18 cellular contexts compared by ENCODE assay signal in genomic region chr4:66571145-66571544, GRCh38.
DNase-seq lines count a peak whose midpoint lies in the region; ATAC-seq, FAIRE-seq and TF ChIP-seq lines count a peak whose summit lies in the region.
"Had no signal": no experiment of that assay in that cellular context is flagged by ENCODE, and none has a peak within 500 bp of the region (broad histone marks: within the 10 kb centered on the region; RNA-seq: fewer than 3 reads in every experiment).

No MANE protein-coding gene starts in this region.

- H3K9me3 ChIP-seq in HepG2 (ENCODE audit: low read length) (no peaks in the 10 kb centered on the region), right lobe of liver (no peaks in the 10 kb centered on the region), Panc1 (ENCODE audit: control insufficient read depth, insufficient read depth, low read depth, low read length) (no peaks in the 10 kb centered on the region)

- no TSS peak for BruUV-seq in HepG2 (replicated peaks; lab: Mats Ljungman, UMichigan)
- no TSS peak for BruUV-seq in Panc1 (replicated peaks; lab: Mats Ljungman, UMichigan)

- H3K4me1 ChIP-seq in HepG2 (ENCODE audit: insufficient read depth, low read length) (peaks cover 11% of the 10 kb centered on the region; the same call in 1 of the 2 replicates), right lobe of liver (no peaks in the 10 kb centered on the region), Panc1 (ENCODE audit: control insufficient read depth, insufficient read depth, low read length) (peaks cover 8% of the 10 kb centered on the region; the same call in 1 of the 2 replicates)

- no peak overlapping the region for H3K4me2 ChIP-seq in HepG2 (ENCODE audit: low read depth, low read length)
- H3K4me2 ChIP-seq: GM23338 had no signal

- intact Hi-C loops in HepG2 (cut with micrococcal nuclease; ENCODE audit: unreplicated experiment), result no loop called here
- intact Hi-C loops in right lobe of liver (cut with DNase I), result no loop called here
- intact Hi-C loops in Panc1 (cut with micrococcal nuclease; ENCODE audit: unreplicated experiment), result no loop called here
- intact Hi-C loops in posterior vena cava (cut with DNase I), result no loop called here

- no peak for FAIRE-seq in HepG2 (lab: Jason Lieb, UNC)
- FAIRE-seq: GM12892 had no signal

- H2AFZ ChIP-seq in HepG2 (ENCODE audit: low read length), result no peak overlapping the region
- H2AFZ ChIP-seq: GM23338 had no signal

- CTCF ChIA-PET in HepG2 (lab: Yijun Ruan, JAX; ENCODE audit: low intra/inter-chr PET ratio, low total read pairs) (no interaction called here), Panc1 (lab: Charles Lee) (no interaction called here)

- no peak for TF ChIP-seq POLR2A in HepG2 (IDR thresholded peaks at IDR 0.05; ENCODE audit: insufficient read depth in 1 of 2, low read depth in 2 of 2, low read length in 2 of 2)
- no peak for TF ChIP-seq POLR2A in right lobe of liver (IDR thresholded peaks at IDR 0.05)

- ATAC-seq in HepG2 (no peak), right lobe of liver (no peak), Panc1 (no peak), HG02870 (IDR thresholded peaks at IDR 0.05; ENCODE audit: unreplicated experiment) (no peak), SK-N-SH treated with all-trans-retinoic acid at 6 μM for 48 hours (no peak)
- ATAC-seq: GM23338 had no signal

- no peaks in the 10 kb centered on the region for H3K79me2 ChIP-seq in HepG2 (ENCODE audit: insufficient read depth, low read length)

- H3K27me3 ChIP-seq in HepG2 (ENCODE audit: control insufficient read depth in 1 of 2, insufficient read depth in 2 of 2, low read length in 2 of 2), result no peaks in the 10 kb centered on the region
- H3K27me3 ChIP-seq in right lobe of liver, result no peaks in the 10 kb centered on the region
- no peaks in the 10 kb centered on the region for H3K27me3 ChIP-seq in Panc1 (ENCODE audit: control insufficient read depth, insufficient read depth, low read length)

- no peak overlapping the region for H3K4me3 ChIP-seq in HepG2 (replicated peaks in 1 of 3; ENCODE audit: insufficient read depth in 1 of 3, low read depth in 2 of 3, low read length in 3 of 3)
- no peak overlapping the region for H3K4me3 ChIP-seq in right lobe of liver
- H3K4me3 ChIP-seq in Panc1 (ENCODE audit: low read depth in 2 of 2, low read length in 2 of 2), result no peak overlapping the region
- H3K4me3 ChIP-seq: GM23338 had no signal

- H3K36me3 ChIP-seq in HepG2 (replicated peaks in 1 of 2; ENCODE audit: control insufficient read depth in 1 of 2, insufficient read depth in 2 of 2, low read length in 2 of 2) (no peaks in the 10 kb centered on the region), right lobe of liver (no peaks in the 10 kb centered on the region), Panc1 (ENCODE audit: control insufficient read depth, insufficient read depth, low read length) (no peaks in the 10 kb centered on the region)

- POLR2A ChIA-PET in HepG2 (lab: Yijun Ruan, JAX) (no interaction called here), Panc1 (lab: Charles Lee) (no interaction called here)

- no peak for TF ChIP-seq RAD21 in HepG2 (CRISPR knock-in tag; IDR thresholded peaks at IDR 0.05)

- WGBS in HepG2 (ENCODE audit: low lambda C conversion rate), result 2% methylated on average over 1 of the region's 1 CpG
- WGBS in right lobe of liver (ENCODE audit: insufficient coverage, low coverage, low lambda C conversion rate, missing lambda C conversion rate), result 47% methylated on average over 1 of the region's 1 CpG

- TF ChIP-seq EP300 in HepG2 (IDR thresholded peaks at IDR 0.05; ENCODE audit: low read depth in 2 of 2, low read length in 2 of 2), result no peak
- TF ChIP-seq EP300 in HepG2 (CRISPR knock-in tag; IDR thresholded peaks at IDR 0.05; ENCODE audit: borderline replicate concordance), result no peak

- H3K27ac ChIP-seq in HepG2 (ENCODE audit: extremely low read length, insufficient read depth, low read length) (no peak overlapping the region), right lobe of liver (no peak overlapping the region), Panc1 (ENCODE audit: low read length) (peak overlapping the region; percentile 63; the same call in 1 of the 2 replicates)

- in situ Hi-C loops in HepG2 (cut with HindIII; ENCODE audit: extremely low pct_ligation_motif_present, low pct_unique_long_range_greater_than_20kb) (no loop called here), Panc1 (cut with HindIII; ENCODE audit: low pct_unique_long_range_greater_than_20kb, low sequenced_read_pairs) (no loop called here)

- H3K9ac ChIP-seq in HepG2 (ENCODE audit: insufficient read depth, low read depth, low read length), result no peak overlapping the region

- H4K20me1 ChIP-seq in HepG2 (ENCODE audit: insufficient read depth, low read length), result no peaks in the 10 kb centered on the region

- DNase-seq in NCI-H1694 (lab: John Stamatoyannopoulos, UW), result peak; percentile 8
- no peak for DNase-seq in NCI-H1694 treated with DMSO at 0.1 percent for 48 hours (lab: John Stamatoyannopoulos, UW)
- no peak for DNase-seq in HepG2 (ENCODE audit: low spot score)
- no peak for DNase-seq in right lobe of liver
- DNase-seq in Panc1 (ENCODE audit: low read depth, low spot score), result no peak
- no peak for DNase-seq in posterior vena cava (ENCODE audit: low spot score)
- DNase-seq: 8988T; ACHN; C1 segment of cervical spinal cord; Calu3; CD4-positive, alpha-beta T cell; DND-41; GDM1; H9 had no signal

- TF ChIP-seq CTCF in HepG2 (CRISPR knock-in tag; IDR thresholded peaks at IDR 0.05) (no peak), right lobe of liver (IDR thresholded peaks at IDR 0.05) (no peak), Panc1 (IDR thresholded peaks at IDR 0.05) (no peak)

TF ChIP-seq in HepG2, 621 proteins besides CTCF, POLR2A, EP300 and RAD21:
- TF ChIP-seq, protein P1, sequence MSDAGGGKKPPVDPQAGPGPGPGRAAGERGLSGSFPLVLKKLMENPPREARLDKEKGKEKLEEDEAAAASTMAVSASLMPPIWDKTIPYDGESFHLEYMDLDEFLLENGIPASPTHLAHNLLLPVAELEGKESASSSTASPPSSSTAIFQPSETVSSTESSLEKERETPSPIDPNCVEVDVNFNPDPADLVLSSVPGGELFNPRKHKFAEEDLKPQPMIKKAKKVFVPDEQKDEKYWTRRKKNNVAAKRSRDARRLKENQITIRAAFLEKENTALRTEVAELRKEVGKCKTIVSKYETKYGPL (CRISPR knock-in tag; IDR thresholded peaks at IDR 0.05), result no peak
- TF ChIP-seq CEBPB (IDR thresholded peaks at IDR 0.05; ENCODE audit: borderline replicate concordance, low read depth, low read length), result peak; percentile 70; the same call in 1 of the 2 replicates
TF ChIP-seq in HepG2: peak in this region for 1.

TF ChIP-seq in SK-N-SH treated with all-trans-retinoic acid at 6 μM for 48 hours, 23 proteins besides CTCF, POLR2A, EP300 and RAD21:
- TF ChIP-seq ZC3H10 (CRISPR knock-in tag; IDR thresholded peaks at IDR 0.05), result no peak
- TF ChIP-seq RARB (CRISPR knock-in tag; IDR thresholded peaks at IDR 0.05), result no peak
- TF ChIP-seq ZNF70 (CRISPR knock-in tag; IDR thresholded peaks at IDR 0.05), result no peak
- no peak for TF ChIP-seq POU6F1 (CRISPR knock-in tag; IDR thresholded peaks at IDR 0.05; ENCODE audit: borderline replicate concordance, low read depth)
